Comparison of ENCODE assay signal across 37 cellular contexts in genomic region chr10:48296699-48297098, GRCh38. TPM values are rescaled to one million over a fixed set of nuclear protein-coding genes. Genes with fewer than 3 reads are reported as not detected.
"Had no signal": no experiment of that assay in that cellular context is flagged by ENCODE, and none has a peak within 500 bp of the region (broad histone marks: within the 10 kb centered on the region; RNA-seq: fewer than 3 reads in every experiment).

No MANE protein-coding gene starts in this region.

- H3K27ac Mint-ChIP-seq: activated B cell treated with CpG ODN at 0.5 μM for 24 hours; activated CD8-positive, alpha-beta T cell treated with anti-CD3 and anti-CD28 coated beads for 36 hours; activated naive CD8-positive, alpha-beta T cell treated with anti-CD3 and anti-CD28 coated beads for 36 hours; activated T-cell treated with anti-CD3 and anti-CD28 coated beads, Interleukin-2, amount 50 U/mL, for 72 hours; activated T-helper 17 cell treated with anti-CD3 and anti-CD28 coated beads, Interleukin-2, amount 50 U/mL, for 72 hours; T-helper 1 cell treated with Interleukin-12 subunit alpha and Interleukin-12 subunit beta and Interleukin-4 antibody, amounts not matched to agents 30 μg/mL and 1 μg/mL, for 36 hours; T-helper 2 cell treated with Interferon-gamma antibody and Interleukin-4, amounts not matched to agents 5 μg/mL and 100 μg/mL, for 36 hours had no signal

- H3K36me3 ChIP-seq: brain microvascular endothelial cell, MG63, Peyer's patch, SJSA1 had no signal

- H3K9ac ChIP-seq: SK-N-SH had no signal

- H3K9me3 ChIP-seq: MG63, Peyer's patch, SJSA1, SK-N-SH had no signal

- H3K36me3 Mint-ChIP-seq: activated naive CD8-positive, alpha-beta T cell treated with anti-CD3 and anti-CD28 coated beads for 36 hours had no signal

- H3K4me1 ChIP-seq: Peyer's patch, SJSA1 had no signal

- DNase-seq: activated B cell treated with CpG ODN at 0.5 μM for 24 hours; activated CD4-positive, alpha-beta T cell treated with anti-CD3 and anti-CD28 coated beads for 4 hours; activated CD4-positive, alpha-beta T cell treated with anti-CD3 and anti-CD28 coated beads, Interleukin-2, amount 50 U/mL, for 4 hours; activated CD4-positive, CD25-positive, alpha-beta regulatory T cell treated with anti-CD3 and anti-CD28 coated beads, Interleukin-2, amount 50 U/mL, for 72 hours; activated CD8-positive, alpha-beta T cell treated with anti-CD3 and anti-CD28 coated beads for 36 hours; activated effector memory CD4-positive, alpha-beta T cell treated with anti-CD3 and anti-CD28 coated beads, Interleukin-2, amount 50 U/mL, for 16 hours; activated naive CD4-positive, alpha-beta T cell; activated naive CD4-positive, alpha-beta T cell treated with anti-CD3 and anti-CD28 coated beads, Interleukin-2, amount 50 U/mL, for 16 hours; activated naive CD8-positive, alpha-beta T cell treated with anti-CD3 and anti-CD28 coated beads for 36 hours; activated T-cell treated with anti-CD3 and anti-CD28 coated beads, Interleukin-2, amount 50 U/mL, for 1 hour; activated T-cell treated with anti-CD3 and anti-CD28 coated beads, Interleukin-2, amount 50 U/mL, for 72 hours; amniotic stem cell; aorta; brain microvascular endothelial cell; MG63; NCI-H1048; NCI-H1105 treated with DMSO at 0.1 percent for 48 hours; NCI-H1436; NCI-H1694; NCI-H1930; NCI-H2081 treated with DMSO at 0.1 percent for 48 hours; NCI-H226; NCI-H446 treated with DMSO at 0.1 percent for 48 hours; NCI-H524; NCI-H69; NK-92 treated with Interleukin-12 subunit alpha and Interleukin-12 subunit beta, amount 100 ng/mL, for 24 hours; PC-3; Peyer's patch; RPMI8226; SHP77 treated with DMSO at 0.1 percent for 48 hours; SK-N-SH had no signal

- H3K4me3 Mint-ChIP-seq: activated B cell treated with CpG ODN at 0.5 μM for 24 hours; activated CD8-positive, alpha-beta T cell treated with anti-CD3 and anti-CD28 coated beads for 36 hours; activated naive CD8-positive, alpha-beta T cell treated with anti-CD3 and anti-CD28 coated beads for 36 hours; activated T-cell treated with anti-CD3 and anti-CD28 coated beads, Interleukin-2, amount 50 U/mL, for 72 hours; activated T-helper 17 cell treated with anti-CD3 and anti-CD28 coated beads, Interleukin-2, amount 50 U/mL, for 72 hours; T-helper 1 cell treated with Interleukin-12 subunit alpha and Interleukin-12 subunit beta and Interleukin-4 antibody, amounts not matched to agents 30 μg/mL and 1 μg/mL, for 36 hours; T-helper 2 cell treated with Interferon-gamma antibody and Interleukin-4, amounts not matched to agents 5 μg/mL and 100 μg/mL, for 36 hours had no signal

- H3K4me2 ChIP-seq: SK-N-SH had no signal

- H3K4me3 ChIP-seq: K562, MG63, Peyer's patch, SJSA1 had no signal

- H3K27me3 ChIP-seq: MG63, Peyer's patch, SJSA1 had no signal

- H3K27me3 Mint-ChIP-seq: activated T-helper 17 cell treated with anti-CD3 and anti-CD28 coated beads, Interleukin-2, amount 50 U/mL, for 72 hours had no signal

- H3K9me3 Mint-ChIP-seq: activated B cell treated with CpG ODN at 0.5 μM for 24 hours; activated CD8-positive, alpha-beta T cell treated with anti-CD3 and anti-CD28 coated beads for 36 hours; activated naive CD8-positive, alpha-beta T cell treated with anti-CD3 and anti-CD28 coated beads for 36 hours; activated T-cell treated with anti-CD3 and anti-CD28 coated beads, Interleukin-2, amount 50 U/mL, for 72 hours; activated T-helper 17 cell treated with anti-CD3 and anti-CD28 coated beads, Interleukin-2, amount 50 U/mL, for 72 hours; T-helper 1 cell treated with Interleukin-12 subunit alpha and Interleukin-12 subunit beta and Interleukin-4 antibody, amounts not matched to agents 30 μg/mL and 1 μg/mL, for 36 hours; T-helper 2 cell treated with Interferon-gamma antibody and Interleukin-4, amounts not matched to agents 5 μg/mL and 100 μg/mL, for 36 hours had no signal

- H3K4me1 Mint-ChIP-seq: activated B cell treated with CpG ODN at 0.5 μM for 24 hours had no signal

- H3K27ac ChIP-seq: brain microvascular endothelial cell, Peyer's patch, SJSA1 had no signal

RNA-seq across cellular contexts. Expression of gene FRMPD2, which starts 22.2 kb away (rescaled TPM):
- total RNA-seq: activated B cell treated with CpG ODN at 0.5 μM for 24 hours; activated CD8-positive, alpha-beta memory T cell treated with anti-CD3 and anti-CD28 coated beads for 36 hours; activated CD8-positive, alpha-beta T cell treated with anti-CD3 and anti-CD28 coated beads for 36 hours; activated naive CD8-positive, alpha-beta T cell treated with anti-CD3 and anti-CD28 coated beads for 36 hours; activated T-cell treated with anti-CD3 and anti-CD28 coated beads, Interleukin-2, amount 50 U/mL, for 72 hours; aorta; Peyer's patch had no signal
